8 cellular contexts compared by ENCODE assay signal in the genomic region with DNA sequence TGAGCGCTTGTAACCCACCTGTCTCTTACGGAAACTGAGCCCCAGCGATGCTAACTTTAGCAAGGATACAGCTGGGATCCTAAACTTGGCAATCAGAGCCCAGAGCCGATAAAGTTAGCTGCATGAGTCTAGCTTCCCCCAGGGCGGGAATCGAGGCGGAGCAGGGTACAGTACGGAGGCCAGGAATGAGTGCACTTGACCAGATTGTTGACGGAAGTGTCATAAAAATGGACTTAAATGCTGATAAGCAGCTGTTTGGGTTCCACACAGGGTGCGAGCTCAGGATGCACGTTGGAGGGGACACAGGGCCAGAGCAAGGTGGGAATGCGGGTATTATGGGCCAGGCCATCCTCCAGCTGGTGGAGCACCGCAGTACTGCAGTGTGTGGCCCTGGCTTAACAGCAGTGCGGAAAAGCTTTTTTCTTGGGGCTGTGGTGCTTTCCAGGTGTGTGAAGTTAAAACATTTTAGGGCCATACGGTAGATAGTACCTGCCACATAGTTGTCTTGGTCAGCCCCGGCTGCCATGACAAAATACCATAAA. TPM values are rescaled to one million over a fixed set of nuclear protein-coding genes. Genes with fewer than 3 reads are reported as not detected.
DNase-seq lines count a peak whose midpoint lies in the region; ATAC-seq, FAIRE-seq and TF ChIP-seq lines count a peak whose summit lies in the region.
"Not testable (repeated sequence)": the region's sequence is repeated elsewhere in the genome, so short reads cannot be mapped to it uniquely, and the experiment has no call there.

No MANE protein-coding gene starts in this region.

- POLR2A ChIA-PET in A549 (lab: Yijun Ruan, JAX); T-cell (lab: Charles Lee): not testable (repeated sequence)

- DNase-seq in A549 (ENCODE audit: low read depth in 1 of 2, low spot score in 1 of 2) (peak in 1 of 2 experiments; percentile 6), T-cell (peak in 24 of 34 experiments; percentile 1 to 35 (median 16)), body of pancreas (peak in 2 of 4 donors; percentile 18 to 30), right cardiac atrium (peak in 1 of 3 donors; percentile 19)
- DNase-seq in pancreas: not testable (repeated sequence)

- H2AFZ ChIP-seq in KMS-11 (ENCODE audit: low read depth): peak overlapping the region; percentile 90; the same call in 1 of the 2 replicates

- H3K4me3 ChIP-seq in A549 (peak overlapping the region; percentile 65), body of pancreas (peak overlapping the region; percentile 41 to 62), right cardiac atrium (ENCODE audit: low read length) (peak overlapping the region; percentile 67), pancreas (peak overlapping the region; percentile 47 to 77 (median 60))
- not testable (repeated sequence) for H3K4me3 ChIP-seq in KMS-11 (IDR thresholded peaks at IDR 0.05; ENCODE audit: insufficient read depth, low read depth, low read length)

- H3K9ac ChIP-seq in KMS-11: peak overlapping the region; percentile 71

- peak overlapping the region; percentile 82 for H3K4me2 ChIP-seq in A549
- peak overlapping the region; percentile 27 for H3K4me2 ChIP-seq in KMS-11

- not testable (repeated sequence) for H3K9me3 Mint-ChIP-seq in T-cell

- H3K36me3 Mint-ChIP-seq in T-cell: not testable (repeated sequence)

- WGBS in A549 (ENCODE audit: missing lambda C conversion rate): 5% methylated on average over 16 of the region's 16 CpGs
- 2% methylated on average over 10 to 16 of the region's 16 CpGs for WGBS in body of pancreas, 2 donors
- 6% methylated on average over 16 of the region's 16 CpGs for WGBS in right cardiac atrium
- 1 to 2% methylated on average over 16 of the region's 16 CpGs for WGBS in pancreas, 2 donors

- not testable (repeated sequence) for TF ChIP-seq POLR2A in A549 (IDR thresholded peaks at IDR 0.05; ENCODE audit: low read length); body of pancreas (IDR thresholded peaks at IDR 0.05)

- CTCF ChIA-PET in A549 (lab: Yijun Ruan, JAX): interaction anchor here (0.9 to 1.7 kb wide), 2 partner anchors 160 to 165 kb away, joined by 3 read pairs; no protein-coding TSS in a partner anchor
- CTCF ChIA-PET in T-cell (lab: Charles Lee): interaction anchor here in 1 of 2 donors (0.6 kb wide), 1 partner anchor 223 kb away, joined by 4 read pairs; no protein-coding TSS in a partner anchor

- H3K27me3 Mint-ChIP-seq in T-cell: not testable (repeated sequence)

- H3K27ac ChIP-seq in A549: peak overlapping the region; percentile 88 to 89
- H3K27ac ChIP-seq in KMS-11: peak overlapping the region; percentile 70
- peak overlapping the region; percentile 60 to 97 (median 80) for H3K27ac ChIP-seq in body of pancreas
- H3K27ac ChIP-seq in right cardiac atrium (ENCODE audit: low read length): peak overlapping the region; percentile 11
- H3K27ac ChIP-seq in pancreas: peak overlapping the region; percentile 50 to 92 (median 80)

- intact Hi-C loops in body of pancreas (cut with DNase I); right cardiac atrium (cut with DNase I); pancreas (cut with DNase I): not testable (repeated sequence)

- not testable (repeated sequence) for TF ChIP-seq RAD21 in A549 (conservative IDR thresholded peaks at IDR 0.05 in 1 of 2, IDR thresholded peaks at IDR 0.05 in 1 of 2)

- not testable (repeated sequence) for H4K20me1 ChIP-seq in KMS-11 (ENCODE audit: insufficient read depth)

- peaks cover 24 to 46% (median 40%) of the 10 kb centered on the region in 3 donors for H3K4me1 Mint-ChIP-seq in T-cell

- H3K9me3 ChIP-seq in A549; body of pancreas; right cardiac atrium (ENCODE audit: control insufficient read depth, low read length); pancreas: not testable (repeated sequence)

- H3K4me1 ChIP-seq in A549 (peaks cover 29% of the 10 kb centered on the region), KMS-11 (ENCODE audit: low read depth, poor library complexity, severe bottlenecking) (peaks cover 10% of the 10 kb centered on the region)
- H3K4me1 ChIP-seq in body of pancreas; right cardiac atrium (ENCODE audit: control insufficient read depth, insufficient read depth, low read length); pancreas: not testable (repeated sequence)

- peak overlapping the region; percentile 96 for H3K27ac Mint-ChIP-seq in T-cell

- FAIRE-seq in A549 (lab: Jason Lieb, UNC); pancreas (lab: Jason Lieb, UNC): not testable (repeated sequence)

- peaks cover 12% of the 10 kb centered on the region; the same call in 1 of the 2 replicates for H3K79me2 ChIP-seq in KMS-11 (ENCODE audit: insufficient read depth, low read depth)

- not testable (repeated sequence) for TF ChIP-seq EP300 in A549 (IDR thresholded peaks at IDR 0.05)

- H3K27me3 ChIP-seq in KMS-11 (ENCODE audit: insufficient read depth, low read depth); body of pancreas; right cardiac atrium (ENCODE audit: control insufficient read depth, insufficient read depth); pancreas: not testable (repeated sequence)

- ATAC-seq in A549 (peak; percentile 56 to 72), GM18868 (IDR thresholded peaks at IDR 0.05; ENCODE audit: unreplicated experiment) (peak; percentile 51), HG02763 (IDR thresholded peaks at IDR 0.05; ENCODE audit: unreplicated experiment) (peak; percentile 29), T-cell (replicated peaks in 1 of 4) (peak; percentile 24 to 48 (median 34)), body of pancreas (peak; percentile 43), right cardiac atrium (peak; percentile 30 to 66), pancreas (peak; percentile 44 to 50 (median 48))

- peak overlapping the region; percentile 97 to 99 (median 98) for H3K4me3 Mint-ChIP-seq in T-cell

- TF ChIP-seq CTCF in A549 (IDR thresholded peaks at IDR 0.05); KMS-11 (conservative IDR thresholded peaks at IDR 0.05; ENCODE audit: low read depth, low read length): not testable (repeated sequence)
- TF ChIP-seq CTCF in body of pancreas (IDR thresholded peaks at IDR 0.05) (peak in 5 of 7 experiments; percentile 4 to 57 (median 25)), pancreas (IDR thresholded peaks at IDR 0.05) (peak in 2 of 4 donors; percentile 9 to 24)

- H3K36me3 ChIP-seq in KMS-11 (ENCODE audit: insufficient read depth); body of pancreas (replicated peaks in 1 of 2; ENCODE audit: insufficient read depth in 1 of 2, low read depth in 2 of 2); pancreas: not testable (repeated sequence)

TF ChIP-seq in A549, 52 proteins besides CTCF, POLR2A, EP300 and RAD21:
- TF ChIP-seq, protein P1, sequence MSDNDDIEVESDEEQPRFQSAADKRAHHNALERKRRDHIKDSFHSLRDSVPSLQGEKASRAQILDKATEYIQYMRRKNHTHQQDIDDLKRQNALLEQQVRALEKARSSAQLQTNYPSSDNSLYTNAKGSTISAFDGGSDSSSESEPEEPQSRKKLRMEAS (IDR thresholded peaks at IDR 0.05): peak; percentile 45; the same call in 1 of the 2 replicates
- TF ChIP-seq, protein P2, sequence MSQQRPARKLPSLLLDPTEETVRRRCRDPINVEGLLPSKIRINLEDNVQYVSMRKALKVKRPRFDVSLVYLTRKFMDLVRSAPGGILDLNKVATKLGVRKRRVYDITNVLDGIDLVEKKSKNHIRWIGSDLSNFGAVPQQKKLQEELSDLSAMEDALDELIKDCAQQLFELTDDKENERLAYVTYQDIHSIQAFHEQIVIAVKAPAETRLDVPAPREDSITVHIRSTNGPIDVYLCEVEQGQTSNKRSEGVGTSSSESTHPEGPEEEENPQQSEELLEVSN (IDR thresholded peaks at IDR 0.05; ENCODE audit: borderline replicate concordance, low read depth): 0 out of 2 replicates have a peak, but pooled peaks have one; percentile 1
- 0 out of 2 replicates have a peak, but pooled peaks have one; percentile 9 for TF ChIP-seq PHF8 (IDR thresholded peaks at IDR 0.05; ENCODE audit: borderline replicate concordance, low read depth)

RNA-seq across cellular contexts. Expression of a gene that starts 0.7 kb away (rescaled TPM):
- polyA plus RNA-seq in A549 (2011; rRNA removed): 36.7 and 36.9 TPM in 2 replicates
- 58.3 and 65.9 TPM in 2 replicates for polyA plus RNA-seq in A549 (2012; cell fraction: cytosol; rRNA removed)
- polyA plus RNA-seq in A549 (2012; cell fraction: nucleus; rRNA removed): 395 and 413 TPM in 2 replicates
- 63.7 to 76.0 TPM (median 69.2 TPM) in 3 replicates for polyA plus RNA-seq in A549 (2017; fragmentation: RNase III; extraction: RNeasy Plus Mini Kit Qiagen cat#74134 plus additional on column Dnase treatment)
- polyA minus RNA-seq in A549 (2011; rRNA and poly(A)+ RNA removed): 65.6 and 73.0 TPM in 2 replicates
- 100 to 1,000 TPM in 3 of 5 donors, 10 to 100 TPM in 2; 80.9 to 123 (median 108) TPM for total RNA-seq in T-cell
- 10 to 100 TPM; 34.3 to 41.2 TPM for total RNA-seq in body of pancreas
- total RNA-seq in right cardiac atrium: 10 to 100 TPM in 2 of 4 donors, 1 to 10 TPM in 2; 5.4 to 16.5 (median 10.9) TPM
- polyA plus RNA-seq in right cardiac atrium: 7.8 TPM
- total RNA-seq in pancreas: 10 to 100 TPM; 11.1 to 44.9 (median 22.9) TPM
- 10 to 100 TPM; 27.0 to 45.3 TPM for polyA plus RNA-seq in pancreas

Comparison
In these comparisons a context has a peak if more than half of its experiments do, and no peak if none do; other contexts are left out.
1. H3K27ac ChIP-seq: peak in every context shown above with its lines; median percentile 88 in A549; 80 in pancreas; 80 in body of pancreas; 70 in KMS-11; 11 in right cardiac atrium.